Comparison of ENCODE assay signal across 8 cellular contexts in the genomic region with DNA sequence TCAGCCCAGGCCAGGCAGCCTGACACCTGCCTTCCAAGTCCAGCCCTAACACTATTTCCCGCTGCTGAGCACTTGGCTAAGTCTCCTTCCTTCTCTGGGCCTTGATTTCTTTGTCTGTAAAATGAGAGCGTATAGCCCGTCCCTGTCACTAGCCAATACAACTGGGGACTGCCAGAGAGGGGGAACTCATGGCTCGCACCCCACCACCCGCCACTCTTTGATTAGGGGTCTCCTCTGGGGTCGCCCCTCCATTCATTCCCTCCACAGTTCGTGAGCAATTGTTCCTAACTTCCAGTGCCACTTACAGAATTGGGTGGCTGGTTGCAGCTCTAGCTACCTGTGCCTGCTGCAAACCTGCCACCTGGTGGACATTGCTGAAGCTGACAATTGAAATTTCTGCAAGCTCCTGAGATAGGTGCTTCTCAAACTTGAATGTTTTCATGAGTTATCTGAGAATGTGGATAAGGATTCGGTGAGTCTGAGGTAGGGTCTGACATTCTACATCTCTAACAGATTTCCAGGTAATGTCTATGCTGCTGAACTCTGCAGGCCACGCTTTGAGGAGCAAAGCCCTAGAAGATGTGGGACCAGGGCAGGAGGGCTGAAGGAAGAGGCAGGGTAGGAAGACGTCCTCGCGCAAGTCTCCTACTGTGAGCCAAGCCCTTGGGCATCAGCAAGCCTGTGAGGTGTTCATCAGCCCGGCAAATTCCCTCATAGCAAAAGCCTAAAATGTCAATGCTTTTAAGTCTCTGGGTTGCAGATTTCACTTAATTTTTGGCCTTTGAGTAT. TPM values are rescaled to one million over a fixed set of nuclear protein-coding genes. Genes with fewer than 3 reads are reported as not detected.
A peak's percentile ranks its signal among the peaks of the same experiment; 100 is the strongest.
DNase-seq lines count a peak whose midpoint lies in the region; ATAC-seq and TF ChIP-seq lines count a peak whose summit lies in the region.

No MANE protein-coding gene starts in this region.

- DNase-seq in AG08396 (ENCODE audit: low spot score) (peak; percentile 62), GM20000 (ENCODE audit: low spot score) (peak; percentile 70), NCI-H2196 (lab: John Stamatoyannopoulos, UW; ENCODE audit: unreplicated experiment) (peak; percentile 70), cerebellum (ENCODE audit: low spot score) (peak; percentile 76), left kidney (ENCODE audit: low read depth, low spot score) (peak; percentile 87)
- DNase-seq in activated CD4-positive, alpha-beta T cell treated with anti-CD3 and anti-CD28 coated beads for 1 hour = peak; percentile 41
- peak; percentile 43 to 57 (median 47) for DNase-seq in stimulated activated CD4-positive, alpha-beta T cell treated with anti-CD3 and anti-CD28 coated beads, TNF-alpha, amount 100 ng/mL, for 24 hours (ENCODE audit: low read depth in 3 of 3)

- ATAC-seq in GM18511 (IDR thresholded peaks at IDR 0.05; ENCODE audit: unreplicated experiment) = no peak

- TF ChIP-seq CTCF in GM20000 (IDR thresholded peaks at IDR 0.05; ENCODE audit: extremely low read depth, missing control alignments) = peak; percentile 68

RNA-seq across cellular contexts. Expression of a gene that starts 13.3 kb away (rescaled TPM):
- 12.5 TPM for total RNA-seq in cerebellum
